In the genomic region with DNA sequence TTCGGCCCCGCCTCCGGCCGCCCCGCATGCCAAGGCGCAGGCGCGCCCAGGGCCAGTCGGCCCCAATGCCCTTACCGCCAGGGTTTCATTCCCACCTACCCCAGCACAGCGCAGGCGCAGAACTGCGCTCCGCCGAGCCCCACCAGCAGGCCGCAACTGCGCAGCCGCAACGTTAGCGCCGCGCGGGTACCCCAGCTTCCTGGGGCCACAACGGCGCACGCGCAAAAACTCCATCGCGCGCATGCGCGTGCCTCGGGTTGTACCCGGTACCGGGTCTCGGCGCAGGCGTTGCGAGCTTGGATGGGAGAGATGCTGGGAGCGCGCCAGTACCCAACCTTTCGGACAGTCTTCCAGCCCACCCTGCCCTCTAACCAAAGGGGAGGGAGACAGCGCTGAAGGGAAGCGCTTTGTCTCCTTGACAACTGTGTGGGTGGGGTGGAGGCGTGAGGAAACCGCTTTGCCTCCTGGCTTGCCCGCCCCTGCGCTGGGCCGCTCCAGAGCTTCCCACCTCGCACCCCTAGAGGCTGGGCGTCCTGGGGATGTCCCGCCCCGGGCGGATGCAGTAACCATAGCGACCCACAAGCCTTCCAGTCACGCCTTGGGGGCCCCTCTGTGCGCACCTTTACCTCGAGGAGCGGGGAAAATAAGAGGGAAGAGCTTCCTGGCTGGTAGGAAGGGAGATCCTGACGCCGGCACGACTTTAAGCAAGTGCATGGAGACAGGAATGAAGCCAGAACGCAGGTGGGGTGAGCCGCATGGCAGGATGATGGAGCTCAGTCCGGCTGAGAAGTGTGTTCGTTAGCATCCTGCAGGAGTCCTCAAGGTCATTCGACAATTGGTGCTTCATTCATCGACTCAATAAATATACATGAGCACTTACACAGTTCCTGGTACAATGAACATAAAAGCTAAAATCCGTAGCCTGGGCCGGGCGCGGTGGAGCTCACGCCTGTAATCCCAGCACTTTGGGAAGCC, we compare ENCODE assay signal across 8 cellular contexts. TPM values are rescaled to one million over a fixed set of nuclear protein-coding genes. Genes with fewer than 3 reads are reported as not detected.
DNase-seq lines count a peak whose midpoint lies in the region; ATAC-seq, FAIRE-seq and TF ChIP-seq lines count a peak whose summit lies in the region.

No MANE protein-coding gene starts in this region.

- H3K36me3 ChIP-seq in psoas muscle (ENCODE audit: insufficient read depth in 1 of 2, low read depth in 1 of 2), result peaks cover 0 to 26% of the 10 kb centered on the region in 2 donors

- ATAC-seq in GM18498 (IDR thresholded peaks at IDR 0.05; ENCODE audit: unreplicated experiment), result peak; percentile 85
- ATAC-seq in HG02885 (IDR thresholded peaks at IDR 0.05; ENCODE audit: poor library complexity, unreplicated experiment), result peak; percentile 83
- peak; percentile 96 for ATAC-seq in left ventricle myocardium superior
- peak; percentile 97 to 98 (median 98) for ATAC-seq in psoas muscle

- intact Hi-C loops in left ventricle myocardium superior (cut with micrococcal nuclease), result no loop called here
- intact Hi-C loops in psoas muscle (cut with DNase I), result no loop called here

- H3K27ac ChIP-seq in angular gyrus (ENCODE audit: low read depth, low read length) (peak overlapping the region; percentile 94), psoas muscle (peak overlapping the region; percentile 74)

- H3K4me3 Mint-ChIP-seq in T-helper 1 cell treated with Interleukin-12 subunit alpha and Interleukin-12 subunit beta and Interleukin-4 antibody, amounts not matched to agents 30 μg/mL and 1 μg/mL, for 36 hours, result peak overlapping the region; percentile 98

- H3K27me3 ChIP-seq in psoas muscle (ENCODE audit: insufficient read depth in 3 of 3, low read length in 2 of 3), result no peaks in the 10 kb centered on the region

- H3K9me3 Mint-ChIP-seq in T-helper 1 cell treated with Interleukin-12 subunit alpha and Interleukin-12 subunit beta and Interleukin-4 antibody, amounts not matched to agents 30 μg/mL and 1 μg/mL, for 36 hours, result no peaks in the 10 kb centered on the region

- H3K4me1 Mint-ChIP-seq in T-helper 1 cell treated with Interleukin-12 subunit alpha and Interleukin-12 subunit beta and Interleukin-4 antibody, amounts not matched to agents 30 μg/mL and 1 μg/mL, for 36 hours (ENCODE audit: low read depth), result peaks cover 11% of the 10 kb centered on the region

- TF ChIP-seq CTCF in psoas muscle (IDR thresholded peaks at IDR 0.05), result no peak

- peak; percentile 96 for DNase-seq in NCI-H1694 (lab: John Stamatoyannopoulos, UW)
- peak; percentile 100 for DNase-seq in left ventricle myocardium superior
- peak; percentile 98 to 100 for DNase-seq in psoas muscle
- DNase-seq in urothelium cell line (ENCODE audit: low spot score), result peak; percentile 100

- peak overlapping the region; percentile 91 for H3K4me3 ChIP-seq in psoas muscle

- H3K27me3 Mint-ChIP-seq in T-helper 1 cell treated with Interleukin-12 subunit alpha and Interleukin-12 subunit beta and Interleukin-4 antibody, amounts not matched to agents 30 μg/mL and 1 μg/mL, for 36 hours (ENCODE audit: low read depth), result no peaks in the 10 kb centered on the region

- FAIRE-seq in urothelium cell line (lab: Jason Lieb, UNC), result peak; percentile 99

- H3K36me3 Mint-ChIP-seq in T-helper 1 cell treated with Interleukin-12 subunit alpha and Interleukin-12 subunit beta and Interleukin-4 antibody, amounts not matched to agents 30 μg/mL and 1 μg/mL, for 36 hours (ENCODE audit: low read depth), result peaks cover 17% of the 10 kb centered on the region

- 1% methylated on average over 61 to 73 of the region's 73 CpGs for WGBS in psoas muscle, 3 donors

- H3K9me3 ChIP-seq in psoas muscle, result no peaks in the 10 kb centered on the region

- peaks cover 16% of the 10 kb centered on the region for H3K4me1 ChIP-seq in psoas muscle

- peak overlapping the region; percentile 88 for H3K27ac Mint-ChIP-seq in T-helper 1 cell treated with Interleukin-12 subunit alpha and Interleukin-12 subunit beta and Interleukin-4 antibody, amounts not matched to agents 30 μg/mL and 1 μg/mL, for 36 hours

RNA-seq across cellular contexts. Expression of a gene that starts 0.5 kb away (rescaled TPM):
- total RNA-seq in left ventricle myocardium superior (18.5 TPM), psoas muscle (10 to 100 TPM; 11.3 to 14.8 (median 13.1) TPM)
- polyA plus RNA-seq in psoas muscle, result 10 to 100 TPM; 10.6 to 20.7 (median 11.0) TPM

RNA-seq across cellular contexts. Expression of a gene that starts 11.6 kb away (rescaled TPM):
- total RNA-seq in left ventricle myocardium superior (not detected), psoas muscle (not detected)
- not detected for polyA plus RNA-seq in psoas muscle

RNA-seq across cellular contexts. Expression of a gene that starts 17.0 kb away (rescaled TPM):
- total RNA-seq in left ventricle myocardium superior (22.3 TPM), psoas muscle (10 to 100 TPM; 16.2 to 25.4 (median 21.1) TPM)
- polyA plus RNA-seq in psoas muscle, result 10 to 100 TPM; 12.6 to 17.6 (median 14.2) TPM

RNA-seq across cellular contexts. Expression of a gene that starts 38.8 kb away (rescaled TPM):
- total RNA-seq in left ventricle myocardium superior (not detected), psoas muscle (not detected)
- polyA plus RNA-seq in psoas muscle, result under 1 TPM; 0.05 to 0.35 (median 0.23) TPM

RNA-seq across cellular contexts. Expression of a gene that starts 40.0 kb away (rescaled TPM):
- total RNA-seq in left ventricle myocardium superior (38.3 TPM), psoas muscle (10 to 100 TPM; 47.6 to 80.3 (median 56.8) TPM)
- 10 to 100 TPM; 27.6 to 37.3 (median 36.6) TPM for polyA plus RNA-seq in psoas muscle

Comparison
In these comparisons a context has a peak if more than half of its experiments do, and no peak if none do; other contexts are left out.
1. Peak in every context shown above with its lines: DNase-seq, ATAC-seq, H3K4me3 ChIP-seq and H3K27ac ChIP-seq.